8 cellular contexts compared by ENCODE assay signal in genomic region chr2:230410861-230411464, GRCh38. TPM values are rescaled to one million over a fixed set of nuclear protein-coding genes. Genes with fewer than 3 reads are reported as not detected.
DNase-seq lines count a peak whose midpoint lies in the region; ATAC-seq and TF ChIP-seq lines count a peak whose summit lies in the region.

No MANE protein-coding gene starts in this region.

- no peaks in the 10 kb centered on the region for H3K9me3 Mint-ChIP-seq in CD4-positive, CD25-positive, alpha-beta regulatory T cell
- no peaks in the 10 kb centered on the region for H3K9me3 Mint-ChIP-seq in endothelial cell (ENCODE audit: unreplicated experiment)

- H3K9ac ChIP-seq in PC-3 (ENCODE audit: low read length) = peak overlapping the region; percentile 65; the same call in 1 of the 2 replicates

- H3K4me1 Mint-ChIP-seq in CD4-positive, CD25-positive, alpha-beta regulatory T cell = peaks cover 18 to 79% (median 50%) of the 10 kb centered on the region in 4 donors
- H3K4me1 Mint-ChIP-seq in endothelial cell (ENCODE audit: unreplicated experiment) = peaks cover 15% of the 10 kb centered on the region

- H3K36me3 ChIP-seq in CD4-positive, CD25-positive, alpha-beta regulatory T cell (ENCODE audit: control insufficient read depth, insufficient read depth, low read length) = peaks cover 11% of the 10 kb centered on the region
- H3K36me3 ChIP-seq in PC-3 (ENCODE audit: low read depth, low read length) (no peaks in the 10 kb centered on the region), neutrophil (no peaks in the 10 kb centered on the region)

- no peaks in the 10 kb centered on the region for H3K27me3 ChIP-seq in CD4-positive, CD25-positive, alpha-beta regulatory T cell (ENCODE audit: control insufficient read depth, insufficient read depth, low read length)
- H3K27me3 ChIP-seq in PC-3 (ENCODE audit: low read length) (no peaks in the 10 kb centered on the region), neutrophil (no peaks in the 10 kb centered on the region)

- BruUV-seq in PC-3 (replicated peaks; lab: Mats Ljungman, UMichigan) = no TSS peak

- peaks cover 10% of the 10 kb centered on the region for H3K36me3 Mint-ChIP-seq in CD4-positive, CD25-positive, alpha-beta regulatory T cell
- H3K36me3 Mint-ChIP-seq in endothelial cell (ENCODE audit: low read depth, unreplicated experiment) = no peaks in the 10 kb centered on the region

- H3K27me3 Mint-ChIP-seq in CD4-positive, CD25-positive, alpha-beta regulatory T cell = no peaks in the 10 kb centered on the region
- H3K27me3 Mint-ChIP-seq in endothelial cell (ENCODE audit: unreplicated experiment) = peaks cover 8% of the 10 kb centered on the region

- ATAC-seq in CD4-positive, CD25-positive, alpha-beta regulatory T cell (ENCODE audit: low read depth in 2 of 2) = no peak
- no peak for ATAC-seq in PC-3
- no peak for ATAC-seq in GM18867 (IDR thresholded peaks at IDR 0.05; ENCODE audit: unreplicated experiment)
- no peak for ATAC-seq in HG03039 (IDR thresholded peaks at IDR 0.05; ENCODE audit: unreplicated experiment)

- H3K9me2 ChIP-seq in PC-3 (replicated peaks; ENCODE audit: low read length) = no peaks in the 10 kb centered on the region

- peak in 1 of 3 donors; percentile 8 for DNase-seq in CD4-positive, CD25-positive, alpha-beta regulatory T cell
- DNase-seq in PC-3 = no peak
- no peak for DNase-seq in endothelial cell (ENCODE audit: low spot score)
- no peak for DNase-seq in SW480 (ENCODE audit: low spot score)
- DNase-seq in HT-29 (ENCODE audit: low spot score) = no peak

- H3K27ac Mint-ChIP-seq in CD4-positive, CD25-positive, alpha-beta regulatory T cell = peak overlapping the region; percentile 100
- no peak overlapping the region for H3K27ac Mint-ChIP-seq in endothelial cell (ENCODE audit: unreplicated experiment)

- no peaks in the 10 kb centered on the region for H3F3A ChIP-seq in PC-3 (ENCODE audit: low read length, unreplicated experiment)

- H3K9me3 ChIP-seq in CD4-positive, CD25-positive, alpha-beta regulatory T cell (ENCODE audit: control insufficient read depth in 2 of 2, low read length in 2 of 2) = no peaks in the 10 kb centered on the region
- H3K9me3 ChIP-seq in PC-3 (ENCODE audit: low read length) (no peaks in the 10 kb centered on the region), neutrophil (no peaks in the 10 kb centered on the region)

- H3K4me1 ChIP-seq in CD4-positive, CD25-positive, alpha-beta regulatory T cell (ENCODE audit: control insufficient read depth, insufficient read depth, low read length, poor library complexity, severe bottlenecking) = peaks cover 47% of the 10 kb centered on the region
- H3K4me1 ChIP-seq in PC-3 (ENCODE audit: insufficient read depth, low read length) = peaks cover 19% of the 10 kb centered on the region
- H3K4me1 ChIP-seq in neutrophil (ENCODE audit: control insufficient read depth in 1 of 2, insufficient read depth in 1 of 2, low read depth in 1 of 2, low read length in 1 of 2) = peaks cover 23 to 41% of the 10 kb centered on the region in 2 experiments

- CTCF ChIA-PET in PC-3 (lab: Charles Lee) = no interaction called here

- peak overlapping the region; percentile 93 for H3K4me3 ChIP-seq in CD4-positive, CD25-positive, alpha-beta regulatory T cell (ENCODE audit: low read depth, low read length)
- H3K4me3 ChIP-seq in PC-3 (ENCODE audit: low read length) = peak overlapping the region; percentile 78
- H3K4me3 ChIP-seq in neutrophil (ENCODE audit: low read depth in 1 of 2, low read length in 1 of 2) = peak overlapping the region; percentile 82 to 86

- H2AFZ ChIP-seq in PC-3 (ENCODE audit: low read length) = peak overlapping the region; percentile 98

- H3K27ac ChIP-seq in CD4-positive, CD25-positive, alpha-beta regulatory T cell (ENCODE audit: insufficient read depth, low read length, poor library complexity, severe bottlenecking) = peak overlapping the region; percentile 94
- H3K27ac ChIP-seq in PC-3 (ENCODE audit: low read length) (no peak overlapping the region), neutrophil (peak overlapping the region; percentile 92)

- H3K4me3 Mint-ChIP-seq in CD4-positive, CD25-positive, alpha-beta regulatory T cell = peak overlapping the region; percentile 98 to 100 (median 99)
- peak overlapping the region; percentile 91 for H3K4me3 Mint-ChIP-seq in endothelial cell (ENCODE audit: unreplicated experiment)

- H3K4me2 ChIP-seq in PC-3 (ENCODE audit: low read length) = peak overlapping the region; percentile 88

- no peaks in the 10 kb centered on the region for H3K79me2 ChIP-seq in PC-3 (ENCODE audit: low read length)

- intact Hi-C loops in PC-3 (cut with micrococcal nuclease) = loop anchor here (10.0 kb wide), 3 partner anchors 196 to 384 kb away; partner anchors contain the start of genes CAB39 and SP110

- TF ChIP-seq CTCF in PC-3 (conservative IDR thresholded peaks at IDR 0.05; ENCODE audit: low read depth, low read length) (no peak), endothelial cell (IDR thresholded peaks at IDR 0.05; ENCODE audit: unreplicated experiment) (no peak), neutrophil (IDR thresholded peaks at IDR 0.05) (no peak)

- no peaks in the 10 kb centered on the region for H4K20me1 ChIP-seq in PC-3 (ENCODE audit: low read length)

- POLR2A ChIA-PET in PC-3 (lab: Charles Lee; ENCODE audit: unreplicated experiment) = no interaction called here

RNA-seq across cellular contexts. Expression of gene SP100, which starts 5.0 kb away (rescaled TPM):
- 335 TPM for total RNA-seq in CD4-positive, CD25-positive, alpha-beta regulatory T cell
- polyA plus RNA-seq in CD4-positive, CD25-positive, alpha-beta regulatory T cell = 100 to 1,000 TPM; 116 to 130 (median 122) TPM
- total RNA-seq in PC-3 (2014; rRNA removed) (42.5 and 49.8 TPM in 2 replicates), endothelial cell (ENCODE audit: unreplicated experiment) (8.3 TPM)
- 23.6 and 28.4 TPM in 2 replicates for total RNA-seq in HT-29 (2014; rRNA removed; shearing (Covaris generic))
